ENCODE assay signal across 8 cellular contexts in genomic region chr20:45910670-45911485, GRCh38. TPM values are rescaled to one million over a fixed set of nuclear protein-coding genes. Genes with fewer than 3 reads are reported as not detected.
A peak's percentile ranks its signal among the peaks of the same experiment; 100 is the strongest.
DNase-seq lines count a peak whose midpoint lies in the region; ATAC-seq and TF ChIP-seq lines count a peak whose summit lies in the region.

No MANE protein-coding gene starts in this region.

- intact Hi-C loops in PC-9 (cut with micrococcal nuclease; ENCODE audit: unreplicated experiment), result loop anchor here (2.0 kb wide), 1 partner anchor 24 kb away; the partner anchor contains the start of gene PCIF1

- H3K27ac ChIP-seq in BLaER1 treated with 17β-estradiol and CSF1 and Interleukin-3, amounts not matched to agents 10 nM and 100 nM, result peak overlapping the region; percentile 65 to 80 (median 74); a peak in 21 of 22 replicates
- peak overlapping the region; percentile 38 for H3K27ac ChIP-seq in PC-9

- peaks cover 0 to 23% (median 0%) of the 10 kb centered on the region in 11 experiments; a peak in 2 of 22 replicates for H4K20me1 ChIP-seq in BLaER1 treated with 17β-estradiol and CSF1 and Interleukin-3, amounts not matched to agents 10 nM and 100 nM
- peaks cover 4% of the 10 kb centered on the region; the same call in 1 of the 2 replicates for H4K20me1 ChIP-seq in PC-9 (ENCODE audit: insufficient read depth)

- no peaks in the 10 kb centered on the region for H3K9me3 Mint-ChIP-seq in naive thymus-derived CD8-positive, alpha-beta T cell
- H3K9me3 Mint-ChIP-seq in stimulated activated memory B cell treated with anti-CD40 and anti-IgM and Interleukin-4, amounts not matched to agents 10 μg/mL and 1 μg/mL and 100 μg/mL, for 72 hours, result peaks cover 3% of the 10 kb centered on the region

- peaks cover 6 to 25% (median 15%) of the 10 kb centered on the region in 4 donors for H3K4me1 Mint-ChIP-seq in naive thymus-derived CD8-positive, alpha-beta T cell
- peaks cover 34% of the 10 kb centered on the region for H3K4me1 Mint-ChIP-seq in stimulated activated memory B cell treated with anti-CD40 and anti-IgM and Interleukin-4, amounts not matched to agents 10 μg/mL and 1 μg/mL and 100 μg/mL, for 72 hours

- peaks cover 0 to 33% (median 0%) of the 10 kb centered on the region in 11 experiments; a peak in 4 of 22 replicates for H3K36me3 ChIP-seq in BLaER1 treated with 17β-estradiol and CSF1 and Interleukin-3, amounts not matched to agents 10 nM and 100 nM
- H3K36me3 ChIP-seq in PC-9 (ENCODE audit: low read depth), result 0 out of 2 replicates have a peak, but pooled peaks cover 4% of the 10 kb centered on the region

- H3K4me3 ChIP-seq in BLaER1 treated with 17β-estradiol and CSF1 and Interleukin-3, amounts not matched to agents 10 nM and 100 nM, result peak overlapping the region; percentile 50 to 68 (median 55)
- H3K4me3 ChIP-seq in PC-9, result peak overlapping the region; percentile 63

- no peaks in the 10 kb centered on the region for H3K36me3 Mint-ChIP-seq in naive thymus-derived CD8-positive, alpha-beta T cell
- H3K36me3 Mint-ChIP-seq in stimulated activated memory B cell treated with anti-CD40 and anti-IgM and Interleukin-4, amounts not matched to agents 10 μg/mL and 1 μg/mL and 100 μg/mL, for 72 hours, result no peaks in the 10 kb centered on the region

- H2AFZ ChIP-seq in PC-9, result peak overlapping the region; percentile 66

- DNase-seq in PC-9 (peak; percentile 98 to 100), activated T-helper 1 cell treated with Interleukin-2 at 50 U/mL for 16 hours (ENCODE audit: low read depth) (peak; percentile 66), fibroblast of peridontal ligament (ENCODE audit: extremely low read depth) (peak; percentile 99)
- DNase-seq in naive thymus-derived CD8-positive, alpha-beta T cell, result peak; percentile 75 to 92 (median 86)

- CTCF ChIA-PET in PC-9 (lab: Charles Lee), result interaction anchor here (0.6 to 0.7 kb wide), 2 partner anchors 51 to 838 kb away, joined by 5 to 6 read pairs; no protein-coding TSS in a partner anchor

- peaks cover 27% of the 10 kb centered on the region for H3F3A ChIP-seq in PC-9 (ENCODE audit: insufficient read depth, low read depth)

- POLR2A ChIA-PET in PC-9 (lab: Charles Lee; ENCODE audit: unreplicated experiment), result interaction anchor here (0.6 kb wide), 1 partner anchor 136 kb away, joined by 4 read pairs; no protein-coding TSS in a partner anchor
- POLR2A ChIA-PET in naive thymus-derived CD8-positive, alpha-beta T cell (lab: Charles Lee), result interaction anchor here (0.6 to 4.0 kb wide), 3 partner anchors 11 to 30 kb away, joined by 3 to 31 read pairs (median 3); partner anchors contain the start of genes PCIF1 and ZSWIM1

- H3K9me2 ChIP-seq in PC-9 (ENCODE audit: insufficient read depth), result no peaks in the 10 kb centered on the region

- H3K27me3 ChIP-seq in BLaER1 treated with 17β-estradiol and CSF1 and Interleukin-3, amounts not matched to agents 10 nM and 100 nM, result peaks cover 0 to 31% (median 19%) of the 10 kb centered on the region in 11 experiments; a peak in 20 of 22 replicates
- H3K27me3 ChIP-seq in PC-9 (ENCODE audit: insufficient read depth, low read depth), result no peaks in the 10 kb centered on the region

- peaks cover 33 to 66% (median 45%) of the 10 kb centered on the region in 10 experiments for H3K4me1 ChIP-seq in BLaER1 treated with 17β-estradiol and CSF1 and Interleukin-3, amounts not matched to agents 10 nM and 100 nM
- peaks cover 22% of the 10 kb centered on the region for H3K4me1 ChIP-seq in PC-9 (replicated peaks; ENCODE audit: insufficient read depth)

- H3K27me3 Mint-ChIP-seq in naive thymus-derived CD8-positive, alpha-beta T cell, result peaks cover 5 to 26% (median 9%) of the 10 kb centered on the region in 5 donors
- peaks cover 6% of the 10 kb centered on the region for H3K27me3 Mint-ChIP-seq in stimulated activated memory B cell treated with anti-CD40 and anti-IgM and Interleukin-4, amounts not matched to agents 10 μg/mL and 1 μg/mL and 100 μg/mL, for 72 hours

- ATAC-seq in GM19328 (IDR thresholded peaks at IDR 0.05; ENCODE audit: unreplicated experiment) (peak; percentile 89), HG03460 (IDR thresholded peaks at IDR 0.05; ENCODE audit: unreplicated experiment) (peak; percentile 93)
- peak; percentile 86 to 87 for ATAC-seq in naive thymus-derived CD8-positive, alpha-beta T cell
- peak; percentile 96 for ATAC-seq in stimulated activated memory B cell treated with anti-CD40 and anti-IgM and Interleukin-4, amounts not matched to agents 10 μg/mL and 1 μg/mL and 100 μg/mL, for 72 hours

- H3K9ac ChIP-seq in BLaER1 treated with 17β-estradiol and CSF1 and Interleukin-3, amounts not matched to agents 10 nM and 100 nM, result peak overlapping the region; percentile 60 to 80 (median 73); a peak in 21 of 22 replicates

- peaks cover 6% of the 10 kb centered on the region for H3K79me2 ChIP-seq in PC-9 (ENCODE audit: low read depth)

- H3K4me2 ChIP-seq in BLaER1 treated with 17β-estradiol and CSF1 and Interleukin-3, amounts not matched to agents 10 nM and 100 nM, result peak overlapping the region; percentile 83 to 99 (median 95)
- peak overlapping the region; percentile 77 for H3K4me2 ChIP-seq in PC-9

- TSS peak; percentile 99 for BruUV-seq in PC-9 (replicated peaks; lab: Mats Ljungman, UMichigan)

- peak overlapping the region in 9 of 10 donors; percentile 5 to 85 (median 66) for H3K27ac Mint-ChIP-seq in naive thymus-derived CD8-positive, alpha-beta T cell
- H3K27ac Mint-ChIP-seq in stimulated activated memory B cell treated with anti-CD40 and anti-IgM and Interleukin-4, amounts not matched to agents 10 μg/mL and 1 μg/mL and 100 μg/mL, for 72 hours, result peak overlapping the region; percentile 61

- TF ChIP-seq CTCF in PC-9 (conservative IDR thresholded peaks at IDR 0.05), result no peak

- H3K9me3 ChIP-seq in BLaER1 treated with 17β-estradiol and CSF1 and Interleukin-3, amounts not matched to agents 10 nM and 100 nM (replicated peaks in 1 of 11), result no peaks in the 10 kb centered on the region
- no peaks in the 10 kb centered on the region for H3K9me3 ChIP-seq in PC-9 (ENCODE audit: insufficient read depth, low read depth)

- H3K4me3 Mint-ChIP-seq in naive thymus-derived CD8-positive, alpha-beta T cell, result peak overlapping the region; percentile 74 to 92 (median 86)
- H3K4me3 Mint-ChIP-seq in stimulated activated memory B cell treated with anti-CD40 and anti-IgM and Interleukin-4, amounts not matched to agents 10 μg/mL and 1 μg/mL and 100 μg/mL, for 72 hours, result peak overlapping the region; percentile 78

RNA-seq across cellular contexts. Expression of gene PLTP, which starts 1.1 kb away (rescaled TPM):
- total RNA-seq in PC-9 (2021), result 113 and 127 TPM in 2 replicates
- total RNA-seq in naive thymus-derived CD8-positive, alpha-beta T cell, result under 1 TPM in 1 of 2 experiments, not detected in 1; 0.27 TPM
- 1 to 10 TPM in 1 of 3 donors, under 1 TPM in 2; 0.18 to 2.2 (median 0.68) TPM for polyA plus RNA-seq in naive thymus-derived CD8-positive, alpha-beta T cell

RNA-seq across cellular contexts. Expression of gene CTSA, which starts 19.7 kb away (rescaled TPM):
- total RNA-seq in PC-9 (2021), result 123 and 132 TPM in 2 replicates
- total RNA-seq in naive thymus-derived CD8-positive, alpha-beta T cell, result 10 to 100 TPM; 79.1 to 82.7 TPM
- 100 to 1,000 TPM in 1 of 3 donors, 10 to 100 TPM in 2; 79.5 to 128 (median 90.5) TPM for polyA plus RNA-seq in naive thymus-derived CD8-positive, alpha-beta T cell

RNA-seq across cellular contexts. Expression of gene NEURL2, which starts 19.9 kb away (rescaled TPM):
- 6.5 and 9.2 TPM in 2 replicates for total RNA-seq in PC-9 (2021)
- 1 to 10 TPM; 5.0 to 5.9 TPM for total RNA-seq in naive thymus-derived CD8-positive, alpha-beta T cell
- polyA plus RNA-seq in naive thymus-derived CD8-positive, alpha-beta T cell, result 1 to 10 TPM in 2 of 3 donors, under 1 TPM in 1; 0.53 to 2.2 (median 1.8) TPM

RNA-seq across cellular contexts. Expression of gene SPATA25, which starts 23.5 kb away (rescaled TPM):
- 5.2 and 6.3 TPM in 2 replicates for total RNA-seq in PC-9 (2021)
- total RNA-seq in naive thymus-derived CD8-positive, alpha-beta T cell, result 1 to 10 TPM; 4.1 to 4.8 TPM
- polyA plus RNA-seq in naive thymus-derived CD8-positive, alpha-beta T cell, result under 1 TPM in 2 of 3 donors, not detected in 1; 0.24 to 0.42 TPM

RNA-seq across cellular contexts. Expression of gene PCIF1, which starts 23.6 kb away (rescaled TPM):
- 35.3 and 35.6 TPM in 2 replicates for total RNA-seq in PC-9 (2021)
- total RNA-seq in naive thymus-derived CD8-positive, alpha-beta T cell, result 10 to 100 TPM; 77.7 to 83.3 TPM
- 10 to 100 TPM; 60.8 to 94.2 (median 78.7) TPM for polyA plus RNA-seq in naive thymus-derived CD8-positive, alpha-beta T cell

Comparison
In these comparisons a context has a peak if more than half of its experiments do, and no peak if none do; other contexts are left out.
1. Peak in every context shown above with its lines: DNase-seq, ATAC-seq, H3K4me3 ChIP-seq and H3K27ac ChIP-seq.
2. RNA of gene PLTP, which starts 1.1 kb away (total RNA-seq): 113 to 127 TPM in PC-9; 0.27 TPM in naive thymus-derived CD8-positive, alpha-beta T cell; every median in the first group is over 10 times any median in the second.